8 cellular contexts compared by ENCODE assay signal in the genomic region with DNA sequence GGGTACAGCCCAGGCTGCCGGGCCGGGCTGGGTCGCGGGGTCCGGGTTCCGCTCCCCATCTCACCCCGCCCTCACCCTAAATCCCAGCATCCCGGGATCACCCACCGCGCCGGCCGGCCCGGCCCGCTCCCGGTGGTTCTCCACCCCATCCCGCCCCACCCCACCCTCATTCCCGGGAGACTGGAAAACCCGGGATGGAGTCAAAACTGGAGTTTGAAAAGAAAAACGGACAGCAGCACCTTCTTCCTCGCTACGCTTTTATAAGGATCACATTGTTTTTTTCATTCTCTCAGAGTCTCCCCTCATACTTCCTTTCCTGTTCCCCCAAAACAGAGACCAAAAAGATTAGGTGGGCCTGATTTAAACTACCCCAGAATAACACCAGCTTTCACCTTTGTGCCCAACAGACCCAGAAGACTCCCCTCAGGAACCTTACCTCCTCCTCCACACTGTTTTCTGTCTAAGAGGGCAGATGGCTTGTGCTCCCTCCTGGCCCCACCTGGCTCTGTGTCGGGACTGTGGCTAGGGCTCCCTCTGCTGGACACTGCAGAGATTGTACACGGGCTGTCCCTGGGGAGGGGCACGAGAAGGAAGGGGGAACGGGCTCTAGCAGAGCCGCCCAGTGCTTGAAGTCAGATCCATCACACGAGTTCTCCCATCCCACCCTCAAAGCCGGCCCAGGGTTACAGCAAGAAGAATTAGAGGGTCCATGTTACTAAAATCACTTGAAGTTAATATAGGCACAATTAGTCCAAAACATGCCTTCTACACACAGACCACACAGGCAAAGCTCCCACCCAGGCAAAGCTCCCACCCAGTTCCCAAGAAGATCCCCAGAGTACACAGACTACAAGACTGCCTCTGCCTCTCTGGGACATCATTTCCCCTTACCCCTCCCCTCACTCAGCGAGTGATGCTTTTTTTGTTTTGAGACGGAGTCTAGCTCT. TPM values are rescaled to one million over a fixed set of nuclear protein-coding genes. Genes with fewer than 3 reads are reported as not detected.
A peak's percentile ranks its signal among the peaks of the same experiment; 100 is the strongest.
DNase-seq lines count a peak whose midpoint lies in the region; ATAC-seq, FAIRE-seq and TF ChIP-seq lines count a peak whose summit lies in the region.

No MANE protein-coding gene starts in this region.

- TF ChIP-seq CTCF in WTC11 (IDR thresholded peaks at IDR 0.05), result peak; percentile 81
- TF ChIP-seq CTCF in keratinocyte (optimal IDR thresholded peaks at IDR 0.05 in 1 of 3, IDR thresholded peaks at IDR 0.05 in 1 of 3, conservative IDR thresholded peaks at IDR 0.05 in 1 of 3; ENCODE audit: extremely low read depth in 1 of 3, insufficient read depth in 2 of 3, low read length in 3 of 3), result peak; percentile 91 to 97 (median 97)

- no peaks in the 10 kb centered on the region for H3K9me1 ChIP-seq in keratinocyte (ENCODE audit: control insufficient read depth, extremely low read depth, insufficient read depth, low read length)

- H3K4me3 Mint-ChIP-seq in WTC11, result peak overlapping the region; percentile 96
- H3K4me3 Mint-ChIP-seq in central memory CD8-positive, alpha-beta T cell, result peak overlapping the region; percentile 84

- peak overlapping the region; percentile 97 for H3K4me2 ChIP-seq in keratinocyte (ENCODE audit: control insufficient read depth, extremely low read depth, insufficient read depth, low read depth, low read length)

- H3K9ac ChIP-seq in keratinocyte (ENCODE audit: control insufficient read depth, extremely low read depth, insufficient read depth, low read length), result peak overlapping the region; percentile 76

- H3K4me1 Mint-ChIP-seq in WTC11, result peaks cover 24% of the 10 kb centered on the region
- peaks cover 60% of the 10 kb centered on the region for H3K4me1 Mint-ChIP-seq in central memory CD8-positive, alpha-beta T cell

- peak overlapping the region; percentile 76 for H3K27ac ChIP-seq in keratinocyte (ENCODE audit: control insufficient read depth, insufficient read depth, low read length)

- H3K27ac Mint-ChIP-seq in WTC11, result peak overlapping the region; percentile 98
- H3K27ac Mint-ChIP-seq in central memory CD8-positive, alpha-beta T cell (ENCODE audit: low read depth), result peak overlapping the region; percentile 80

- FAIRE-seq in keratinocyte (lab: Jason Lieb, UNC), result peak; percentile 74

- peak; percentile 62 for ATAC-seq in GM18907 (IDR thresholded peaks at IDR 0.05; ENCODE audit: unreplicated experiment)
- peak; percentile 68 for ATAC-seq in HG03135 (IDR thresholded peaks at IDR 0.05; ENCODE audit: unreplicated experiment)
- peak; percentile 59 for ATAC-seq in WTC11
- peak; percentile 75 for ATAC-seq in central memory CD8-positive, alpha-beta T cell (replicated peaks; ENCODE audit: extremely low read depth, poor library complexity, severe bottlenecking)

- peak overlapping the region; percentile 61 to 96 (median 86) for H3K4me3 ChIP-seq in keratinocyte (ENCODE audit: control insufficient read depth in 2 of 3, extremely low read depth in 1 of 3, insufficient read depth in 2 of 3, low read depth in 1 of 3, low read length in 3 of 3)

- POLR2A ChIA-PET in WTC11 (lab: Charles Lee), result interaction anchor here (0.9 kb wide), 1 partner anchor 220 kb away, joined by 3 read pairs; no protein-coding TSS in a partner anchor

- H3K4me1 ChIP-seq in keratinocyte (ENCODE audit: control insufficient read depth, extremely low read depth, insufficient read depth, low read length), result peaks cover 31% of the 10 kb centered on the region

- no peaks in the 10 kb centered on the region for H3K36me3 ChIP-seq in keratinocyte (ENCODE audit: control insufficient read depth in 2 of 2, extremely low read depth in 1 of 2, insufficient read depth in 2 of 2, low read length in 2 of 2)

- H2AFZ ChIP-seq in keratinocyte (ENCODE audit: control insufficient read depth, low read length), result peak overlapping the region; percentile 94

- peaks cover 9% of the 10 kb centered on the region for H3K27me3 Mint-ChIP-seq in WTC11 (ENCODE audit: low read depth)
- peaks cover 21% of the 10 kb centered on the region for H3K27me3 Mint-ChIP-seq in central memory CD8-positive, alpha-beta T cell

- dilution Hi-C loops in keratinocyte (cut with MboI; ENCODE audit: extremely low pct_ligation_motif_present, low sequenced_read_pairs), result no loop called here

- H3K36me3 Mint-ChIP-seq in WTC11, result 0 out of 2 replicates have a peak, but pooled peaks cover 3% of the 10 kb centered on the region
- H3K36me3 Mint-ChIP-seq in central memory CD8-positive, alpha-beta T cell (ENCODE audit: insufficient read depth), result peaks cover 5% of the 10 kb centered on the region

- H4K20me1 ChIP-seq in keratinocyte (ENCODE audit: control insufficient read depth, extremely low read depth, insufficient read depth, low read length), result no peaks in the 10 kb centered on the region

- CTCF ChIA-PET in WTC11 (lab: Charles Lee), result interaction anchor here (0.6 to 5.2 kb wide), 17 partner anchors 8 to 475 kb away, joined by 3 to 48 read pairs (median 4); a partner anchor contains a TSS

- no peaks in the 10 kb centered on the region for H3K79me2 ChIP-seq in keratinocyte (ENCODE audit: control insufficient read depth, insufficient read depth, low read length)

- H3K9me3 Mint-ChIP-seq in WTC11, result no peaks in the 10 kb centered on the region
- no peaks in the 10 kb centered on the region for H3K9me3 Mint-ChIP-seq in central memory CD8-positive, alpha-beta T cell

- peaks cover 31% of the 10 kb centered on the region for H3K27me3 ChIP-seq in keratinocyte (ENCODE audit: control insufficient read depth, extremely low read depth, insufficient read depth, low read length)

- DNase-seq in AG20443 (ENCODE audit: low spot score), result peak; percentile 92
- peak; percentile 90 for DNase-seq in NCI-H2196 (lab: John Stamatoyannopoulos, UW; ENCODE audit: unreplicated experiment)
- peak; percentile 96 for DNase-seq in WTC11 (ENCODE audit: low spot score)
- peak; percentile 84 for DNase-seq in central memory CD8-positive, alpha-beta T cell (ENCODE audit: low spot score in 2 of 2)
- peak; percentile 79 for DNase-seq in keratinocyte (ENCODE audit: low read depth, low spot score)
- DNase-seq in stimulated activated CD4-positive, alpha-beta T cell treated with anti-CD3 and anti-CD28 coated beads, Interleukin-12 subunit alpha, Interleukin-12 subunit beta, amount 100 ng/mL, for 48 hours (ENCODE audit: low read depth in 2 of 3, low spot score in 1 of 3), result peak; percentile 85 to 90 (median 88)

- no peaks in the 10 kb centered on the region for H3K9me3 ChIP-seq in keratinocyte (ENCODE audit: control insufficient read depth, low read depth, low read length)

RNA-seq across cellular contexts. Expression of a gene that starts 3.0 kb away (rescaled TPM):
- 16.2 to 19.1 TPM (median 16.7 TPM) in 3 replicates for total RNA-seq in WTC11 (2021)
- polyA plus RNA-seq in keratinocyte, result 1.0 to 1.4 TPM (median 1.2 TPM) in 3 replicates
- polyA plus RNA-seq in keratinocyte (2011; ENCODE audit: low read depth), result not detected
- polyA plus RNA-seq in keratinocyte (2011; cell fraction: cytosol; rRNA removed), result 0.17 and 0.70 TPM in 2 replicates
- polyA plus RNA-seq in keratinocyte (2011; cell fraction: nucleus; rRNA removed), result 1.1 and 3.4 TPM in 2 replicates
- polyA plus RNA-seq in keratinocyte (2012; ENCODE audit: low replicate concordance), result 0.07 and 2.9 TPM in 2 replicates
- 0.49 to 8.1 TPM (median 2.0 TPM) in 3 replicates for polyA minus RNA-seq in keratinocyte
- not detected for polyA minus RNA-seq in keratinocyte (2011; cell fraction: cytosol; rRNA and poly(A)+ RNA removed)
- polyA minus RNA-seq in keratinocyte (2011; cell fraction: nucleus; rRNA and poly(A)+ RNA removed), result 0.21 and 1.4 TPM in 2 replicates

RNA-seq across cellular contexts. Expression of a gene that starts 7.5 kb away (rescaled TPM):
- total RNA-seq in WTC11 (2021), result 3.2 to 5.0 TPM (median 3.3 TPM) in 3 replicates
- not detected in 3 replicates for polyA plus RNA-seq in keratinocyte
- not detected for polyA plus RNA-seq in keratinocyte (2011; ENCODE audit: low read depth)
- not detected in 2 replicates for polyA plus RNA-seq in keratinocyte (2011; cell fraction: cytosol; rRNA removed)
- 0.48 TPM in 1 of 2 replicates, not detected in the other for polyA plus RNA-seq in keratinocyte (2011; cell fraction: nucleus; rRNA removed)
- polyA plus RNA-seq in keratinocyte (2012; ENCODE audit: low replicate concordance), result 0.15 and 0.17 TPM in 2 replicates
- not detected in 3 replicates for polyA minus RNA-seq in keratinocyte
- polyA minus RNA-seq in keratinocyte (2011; cell fraction: cytosol; rRNA and poly(A)+ RNA removed), result not detected
- polyA minus RNA-seq in keratinocyte (2011; cell fraction: nucleus; rRNA and poly(A)+ RNA removed), result not detected in 2 replicates

RNA-seq across cellular contexts. Expression of a gene that starts 17.1 kb away (rescaled TPM):
- 3.6 to 3.9 TPM (median 3.8 TPM) in 3 replicates for total RNA-seq in WTC11 (2021)
- 0.15 TPM in 1 of 3 replicates, not detected in the others for polyA plus RNA-seq in keratinocyte
- not detected for polyA plus RNA-seq in keratinocyte (2011; ENCODE audit: low read depth)
- not detected in 2 replicates for polyA plus RNA-seq in keratinocyte (2011; cell fraction: cytosol; rRNA removed)
- polyA plus RNA-seq in keratinocyte (2011; cell fraction: nucleus; rRNA removed), result not detected in 2 replicates
- not detected in 2 replicates for polyA plus RNA-seq in keratinocyte (2012; ENCODE audit: low replicate concordance)
- not detected in 3 replicates for polyA minus RNA-seq in keratinocyte
- not detected for polyA minus RNA-seq in keratinocyte (2011; cell fraction: cytosol; rRNA and poly(A)+ RNA removed)
- polyA minus RNA-seq in keratinocyte (2011; cell fraction: nucleus; rRNA and poly(A)+ RNA removed), result not detected in 2 replicates

RNA-seq across cellular contexts. Expression of a gene that starts 25.3 kb away (rescaled TPM):
- 283 to 367 TPM (median 314 TPM) in 3 replicates for total RNA-seq in WTC11 (2021)
- polyA plus RNA-seq in keratinocyte, result 92.9 to 137 TPM (median 125 TPM) in 3 replicates
- polyA plus RNA-seq in keratinocyte (2011; ENCODE audit: low read depth), result 431 TPM
- 75.5 and 77.5 TPM in 2 replicates for polyA plus RNA-seq in keratinocyte (2011; cell fraction: cytosol; rRNA removed)
- polyA plus RNA-seq in keratinocyte (2011; cell fraction: nucleus; rRNA removed), result 293 and 319 TPM in 2 replicates
- 156 and 206 TPM in 2 replicates for polyA plus RNA-seq in keratinocyte (2012; ENCODE audit: low replicate concordance)
- polyA minus RNA-seq in keratinocyte, result 137 to 250 TPM (median 138 TPM) in 3 replicates
- polyA minus RNA-seq in keratinocyte (2011; cell fraction: cytosol; rRNA and poly(A)+ RNA removed), result 118 TPM
- polyA minus RNA-seq in keratinocyte (2011; cell fraction: nucleus; rRNA and poly(A)+ RNA removed), result 95.4 and 107 TPM in 2 replicates

RNA-seq across cellular contexts. Expression of a gene that starts 28.0 kb away (rescaled TPM):
- total RNA-seq in WTC11 (2021), result 0.09 to 0.20 TPM (median 0.16 TPM) in 3 replicates
- polyA plus RNA-seq in keratinocyte, result 0.04 TPM in 1 of 3 replicates, not detected in the others
- polyA plus RNA-seq in keratinocyte (2011; ENCODE audit: low read depth), result not detected
- 0.04 TPM in 1 of 2 replicates, not detected in the other for polyA plus RNA-seq in keratinocyte (2011; cell fraction: cytosol; rRNA removed)
- not detected in 2 replicates for polyA plus RNA-seq in keratinocyte (2011; cell fraction: nucleus; rRNA removed)
- not detected in 2 replicates for polyA plus RNA-seq in keratinocyte (2012; ENCODE audit: low replicate concordance)
- polyA minus RNA-seq in keratinocyte, result not detected in 3 replicates
- polyA minus RNA-seq in keratinocyte (2011; cell fraction: cytosol; rRNA and poly(A)+ RNA removed), result not detected
- polyA minus RNA-seq in keratinocyte (2011; cell fraction: nucleus; rRNA and poly(A)+ RNA removed), result not detected in 2 replicates

Comparison
In these comparisons a context has a peak if more than half of its experiments do, and no peak if none do; other contexts are left out.
1. Peak in every context shown above with its lines: DNase-seq, ATAC-seq, H3K4me3 ChIP-seq and H3K27ac ChIP-seq.